In genomic region chr12:12032771-12033588, GRCh38 we compare ENCODE assay signal across 8 cellular contexts. TPM values are rescaled to one million over a fixed set of nuclear protein-coding genes. Genes with fewer than 3 reads are reported as not detected.
DNase-seq lines count a peak whose midpoint lies in the region; ATAC-seq, FAIRE-seq and TF ChIP-seq lines count a peak whose summit lies in the region.

No MANE protein-coding gene starts in this region.

- POLR2A ChIA-PET in A549 (lab: Yijun Ruan, JAX): interaction anchor here (0.6 to 1.1 kb wide), 4 partner anchors 150 to 477 kb away, joined by 3 to 8 read pairs (median 3); partner anchors contain the start of gene ETV6

- H3K9me3 ChIP-seq in A549 (no peaks in the 10 kb centered on the region), hepatocyte (ENCODE audit: low read depth) (no peaks in the 10 kb centered on the region)

- no peaks in the 10 kb centered on the region for H3K9me2 ChIP-seq in hepatocyte (replicated peaks; ENCODE audit: insufficient read depth)

- in situ Hi-C loops in astrocyte of the spinal cord (cut with HindIII; ENCODE audit: low sequenced_read_pairs): loop anchor here (25.0 kb wide), 1 partner anchor 446 kb away; no protein-coding TSS in a partner anchor

- no peak for TF ChIP-seq POLR2A in A549 (IDR thresholded peaks at IDR 0.05; ENCODE audit: low read length)

- CTCF ChIA-PET in A549 (lab: Yijun Ruan, JAX): interaction anchor here (0.5 to 10.4 kb wide), 72 partner anchors 9 to 1262 kb away, joined by 3 to 271 read pairs (median 4); partner anchors contain the start of gene BCL2L14

- no peaks in the 10 kb centered on the region for H3K27me3 ChIP-seq in hepatocyte

- H3K79me2 ChIP-seq in hepatocyte: no peaks in the 10 kb centered on the region

- DNase-seq in A549 (ENCODE audit: low read depth in 1 of 2, low spot score in 1 of 2): peak; percentile 71 to 90
- DNase-seq in GM18507 (ENCODE audit: extremely low spot score, insufficient read length, low read depth): no peak
- DNase-seq in NCI-H146 (lab: John Stamatoyannopoulos, UW): peak; percentile 94
- peak; percentile 36 to 76 (median 58) for DNase-seq in T-helper 2 cell
- peak; percentile 90 for DNase-seq in astrocyte of the spinal cord (ENCODE audit: low read depth, low spot score)
- peak; percentile 87 for DNase-seq in hepatocyte (ENCODE audit: low spot score)
- DNase-seq in pulmonary artery endothelial cell (ENCODE audit: low read depth, low spot score): peak; percentile 67

- H3K36me3 ChIP-seq in hepatocyte (replicated peaks; ENCODE audit: insufficient read depth, low read depth): no peaks in the 10 kb centered on the region

- ATAC-seq in A549 (peak; percentile 80 to 87), GM21526 (IDR thresholded peaks at IDR 0.05; ENCODE audit: low FRiP score, unreplicated experiment) (no peak)

- TF ChIP-seq CTCF in A549 (IDR thresholded peaks at IDR 0.05) (peak; percentile 96), astrocyte of the spinal cord (IDR thresholded peaks at IDR 0.05; ENCODE audit: low read depth, low read length) (peak; percentile 80), hepatocyte (IDR thresholded peaks at IDR 0.05; ENCODE audit: poor library complexity) (peak; percentile 93)

- TF ChIP-seq RAD21 in A549 (conservative IDR thresholded peaks at IDR 0.05 in 1 of 2, IDR thresholded peaks at IDR 0.05 in 1 of 2): peak; percentile 98 to 99

- TF ChIP-seq EP300 in A549 (IDR thresholded peaks at IDR 0.05): no peak

- FAIRE-seq in A549 (lab: Jason Lieb, UNC) (peak; percentile 89), GM18507 (lab: Jason Lieb, UNC) (peak; percentile 96)

- H3K4me3 ChIP-seq in A549: 0 out of 3 replicates have a peak overlapping the region, but pooled peaks have one; percentile 4
- peak overlapping the region; percentile 36 for H3K4me3 ChIP-seq in astrocyte of the spinal cord (ENCODE audit: low read depth, low read length)
- no peak overlapping the region for H3K4me3 ChIP-seq in hepatocyte

- no peaks in the 10 kb centered on the region for H4K20me1 ChIP-seq in hepatocyte (ENCODE audit: insufficient read depth, poor library complexity, severe bottlenecking)

- peak overlapping the region; percentile 5 to 68; a peak in 3 of 6 replicates for H3K27ac ChIP-seq in A549
- H3K27ac ChIP-seq in hepatocyte: peak overlapping the region; percentile 61

- H3K4me2 ChIP-seq in A549 (peak overlapping the region; percentile 59), hepatocyte (peak overlapping the region; percentile 80)

- WGBS in A549 (ENCODE audit: missing lambda C conversion rate): 37% methylated on average over 24 of the region's 24 CpGs
- WGBS in hepatocyte (ENCODE audit: low lambda C conversion rate, missing lambda C conversion rate): 29% methylated on average over 24 of the region's 24 CpGs

- peak overlapping the region; percentile 77 for H2AFZ ChIP-seq in hepatocyte

- H3K4me1 ChIP-seq in A549 (0 out of 3 replicates have a peak, but pooled peaks cover 3% of the 10 kb centered on the region), hepatocyte (ENCODE audit: insufficient read depth) (no peaks in the 10 kb centered on the region)

TF ChIP-seq in A549, 52 proteins besides CTCF, POLR2A, EP300 and RAD21:
- TF ChIP-seq ESRRA (IDR thresholded peaks at IDR 0.05; ENCODE audit: borderline replicate concordance, low read length) (no peak), RCOR1 (IDR thresholded peaks at IDR 0.05; ENCODE audit: low read depth, low read length) (0 out of 2 replicates have a peak, but pooled peaks have one; percentile 33), POLR2AphosphoS2 (conservative IDR thresholded peaks at IDR 0.05; ENCODE audit: low read length) (no peak), SMC3 (IDR thresholded peaks at IDR 0.05) (peak; percentile 98), CBX2 (IDR thresholded peaks at IDR 0.05; ENCODE audit: borderline replicate concordance, low read depth) (no peak), NR3C1 (IDR thresholded peaks at IDR 0.05) (no peak), HOXB13 (CRISPR knock-in tag; IDR thresholded peaks at IDR 0.05; ENCODE audit: low read depth) (no peak), E2F6 (IDR thresholded peaks at IDR 0.05; ENCODE audit: borderline replicate concordance, low read depth) (no peak)

RNA-seq across cellular contexts. Expression of gene BCL2L14, which starts 37.8 kb away (rescaled TPM):
- 0.06 and 0.29 TPM in 2 replicates for polyA plus RNA-seq in A549 (2011; rRNA removed)
- not detected in 2 replicates for polyA plus RNA-seq in A549 (2012; cell fraction: cytosol; rRNA removed)
- polyA plus RNA-seq in A549 (2012; cell fraction: nucleus; rRNA removed): not detected in 2 replicates
- not detected in 3 replicates for polyA plus RNA-seq in A549 (2017; fragmentation: RNase III; extraction: RNeasy Plus Mini Kit Qiagen cat#74134 plus additional on column Dnase treatment)
- not detected in 2 replicates for polyA minus RNA-seq in A549 (2011; rRNA and poly(A)+ RNA removed)
- 13.6 and 17.8 TPM in 2 replicates for total RNA-seq in hepatocyte
- polyA plus RNA-seq in hepatocyte: 4.9 and 7.5 TPM in 2 replicates
- not detected in 2 replicates for total RNA-seq in pulmonary artery endothelial cell

Comparison
In these comparisons a context has a peak if more than half of its experiments do, and no peak if none do; other contexts are left out.
1. RNA of gene BCL2L14, which starts 37.8 kb away (total RNA-seq): 13.6 to 17.8 TPM in hepatocyte; not detected in pulmonary artery endothelial cell; every median in the first group is over 10 times any median in the second.
2. Peak in every context shown above with its lines, with median percentiles within 50 percentile points of each other: CTCF ChIP-seq.